In the genomic region with DNA sequence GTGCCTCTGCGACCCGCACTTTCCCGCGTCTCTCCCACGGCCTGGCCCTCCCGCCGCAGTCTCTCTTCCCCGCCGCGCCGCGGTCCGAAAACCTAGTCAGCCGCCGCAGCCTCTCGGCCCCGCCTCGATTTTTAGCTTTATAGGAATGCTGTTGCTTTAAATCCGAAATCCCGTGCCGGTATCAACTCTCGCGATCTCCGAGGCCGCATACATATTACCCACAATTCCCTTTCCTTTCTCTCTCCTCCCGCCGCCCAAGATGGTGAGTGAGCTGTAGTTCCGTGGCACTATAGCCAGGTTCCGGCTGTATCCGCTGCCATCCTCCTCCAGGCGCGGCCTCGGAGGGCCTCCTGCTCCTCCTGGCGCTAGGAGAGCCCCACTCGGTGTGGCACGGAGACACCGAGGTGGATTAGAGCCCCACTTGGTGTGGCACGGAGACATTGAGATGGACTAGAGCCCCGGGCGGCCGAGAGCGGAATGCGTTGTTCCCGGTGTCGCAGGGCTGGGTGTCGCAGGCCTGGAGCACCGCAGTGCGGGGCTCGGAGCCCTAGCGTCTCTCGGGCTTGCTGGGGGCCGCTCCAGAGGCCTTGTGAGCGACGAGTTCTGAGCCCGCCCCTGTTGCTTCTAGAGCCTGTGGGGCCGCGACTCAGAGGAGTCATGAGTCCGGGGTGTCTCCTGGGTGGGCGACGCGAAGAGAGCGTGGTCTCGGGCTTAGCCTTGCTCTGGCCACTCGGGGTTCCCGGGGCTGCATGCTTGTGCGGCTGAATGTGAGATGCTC, we compare ENCODE assay signal across 8 cellular contexts. TPM values are rescaled to one million over a fixed set of nuclear protein-coding genes. Genes with fewer than 3 reads are reported as not detected.
A peak's percentile ranks its signal among the peaks of the same experiment; 100 is the strongest.
DNase-seq lines count a peak whose midpoint lies in the region; ATAC-seq and TF ChIP-seq lines count a peak whose summit lies in the region.

Gene MED22, minus strand, starts transcription at position 147 of the 778 bp plus-strand sequence. CDS start 1,469 bp downstream, outside the sequence.
Gene RPL7A, plus strand, starts transcription at position 234 of the 778 bp plus-strand sequence. Its CDS starts 26 bp downstream, at position 260.

- H3K9ac ChIP-seq in IMR-90 (ENCODE audit: low read depth, low read length), result peak within 1 kb of the TSS; percentile 96

- H3K4me1 ChIP-seq in IMR-90 (ENCODE audit: control insufficient read depth, insufficient read depth, low read length) (peaks cover 16% of the 10 kb centered on the region), OCI-LY7 (ENCODE audit: insufficient read depth, low read length, poor library complexity, severe bottlenecking) (peaks cover 35% of the 10 kb centered on the region), mononuclear cell (ENCODE audit: insufficient read depth, low read length) (peaks cover 27% of the 10 kb centered on the region)

- H3K4me3 ChIP-seq in IMR-90 (ENCODE audit: insufficient read depth, low read depth, low read length), result peak within 1 kb of the TSS; percentile 74
- peak within 1 kb of the TSS; percentile 99 for H3K4me3 ChIP-seq in OCI-LY7 (ENCODE audit: low read depth, low read length, poor library complexity, severe bottlenecking)
- peak within 1 kb of the TSS; percentile 99 for H3K4me3 ChIP-seq in mononuclear cell (ENCODE audit: low read length)

- peak within 1 kb of the TSS; percentile 80 for H3K14ac ChIP-seq in IMR-90 (replicated peaks; ENCODE audit: low read depth, low read length)

- peak; percentile 94 for DNase-seq in COR-L47 (lab: John Stamatoyannopoulos, UW)
- DNase-seq in IMR-90, result peak; percentile 96
- DNase-seq in OCI-LY7 (ENCODE audit: low spot score), result peak; percentile 96
- DNase-seq in activated T-cell treated with anti-CD3 and anti-CD28 coated beads for 1 hour (ENCODE audit: low read depth), result peak; percentile 83
- DNase-seq in epidermal melanocyte (ENCODE audit: insufficient read length, low spot score), result peak; percentile 98
- peak; percentile 80 to 89 for DNase-seq in stimulated activated CD8-positive, alpha-beta memory T cell treated with anti-CD3 and anti-CD28 coated beads, Interleukin-2, amount 100 ng/mL, for 48 hours (ENCODE audit: low read depth in 2 of 2)

- H3K4me2 ChIP-seq in IMR-90 (ENCODE audit: low read depth, low read length), result peak within 1 kb of the TSS; percentile 100
- peak within 1 kb of the TSS; percentile 99 for H3K4me2 ChIP-seq in OCI-LY7 (ENCODE audit: low read length)

- H4K20me1 ChIP-seq in IMR-90 (ENCODE audit: insufficient read depth, low read length) (peaks cover 57% of the 10 kb centered on the region), OCI-LY7 (ENCODE audit: insufficient read depth, low read length) (peaks cover 17% of the 10 kb centered on the region)

- no peak within 1 kb of the TSS for H2BK20ac ChIP-seq in IMR-90 (ENCODE audit: low read depth, low read length)

- H3K4ac ChIP-seq in IMR-90 (ENCODE audit: low read depth, low read length), result peak within 1 kb of the TSS; percentile 92

- H3K27ac ChIP-seq in IMR-90 (ENCODE audit: insufficient read depth, low read length) (peak within 1 kb of the TSS; percentile 94), OCI-LY7 (ENCODE audit: low read depth, low read length, poor library complexity, severe bottlenecking) (peak within 1 kb of the TSS; percentile 87)

- peaks cover 50% of the 10 kb centered on the region for H3K79me2 ChIP-seq in OCI-LY7 (ENCODE audit: insufficient read depth, low read depth, low read length)

- CTCF ChIA-PET in IMR-90 (lab: Yijun Ruan, JAX), result interaction anchor here (0.6 kb wide), 1 partner anchor 995 kb away, joined by 5 read pairs; no protein-coding TSS in a partner anchor
- CTCF ChIA-PET in OCI-LY7 (lab: Charles Lee; ENCODE audit: unreplicated experiment), result no interaction called here

- TF ChIP-seq CTCF in IMR-90 (conservative IDR thresholded peaks at IDR 0.05; ENCODE audit: low read depth, low read length), result no peak
- no peak for TF ChIP-seq CTCF in OCI-LY7 (conservative IDR thresholded peaks at IDR 0.05; ENCODE audit: low read length)

- POLR2A ChIA-PET in IMR-90 (lab: Charles Lee; ENCODE audit: unreplicated experiment), result interaction anchor here (0.6 to 1.1 kb wide), 2 partner anchors 9 to 18 kb away, joined by 3 to 6 read pairs; no protein-coding TSS in a partner anchor
- POLR2A ChIA-PET in OCI-LY7 (lab: Charles Lee), result interaction anchor here (0.6 to 0.7 kb wide), 2 partner anchors 13 to 786 kb away, joined by 3 to 4 read pairs; no protein-coding TSS in a partner anchor

- H2AFZ ChIP-seq in IMR-90 (replicated peaks; ENCODE audit: low read length, poor library complexity), result peak within 1 kb of the TSS; percentile 84
- peak within 1 kb of the TSS; percentile 33; the same call in 1 of the 2 replicates for H2AFZ ChIP-seq in OCI-LY7 (ENCODE audit: low read length)

- H2BK5ac ChIP-seq in IMR-90 (ENCODE audit: low read depth, low read length, poor library complexity, severe bottlenecking), result peak within 1 kb of the TSS; percentile 97

- dilution Hi-C loops in IMR-90 (cut with HindIII; ENCODE audit: low sequenced_read_pairs, unreplicated experiment), result no loop called here

- BruUV-seq in IMR-90 (replicated peaks; lab: Mats Ljungman, UMichigan), result no TSS peak
- BruUV-seq in OCI-LY7 (replicated peaks; lab: Mats Ljungman, UMichigan), result no TSS peak

- peak within 1 kb of the TSS; percentile 81 for H4K91ac ChIP-seq in IMR-90 (ENCODE audit: insufficient read depth, low read depth, low read length)

- 0% methylated on average over 21 of the region's 66 CpGs; no CpG with 5 or more reads in 1 of the 2 experiments for WGBS in IMR-90 (ENCODE audit: extremely low coverage in 2 of 2, insufficient read length in 1 of 2), 2 experiments

- ATAC-seq in GM21423 (IDR thresholded peaks at IDR 0.05; ENCODE audit: unreplicated experiment) (peak; percentile 73), IMR-90 (ENCODE audit: low read depth) (peak; percentile 69)

- peaks cover 6% of the 10 kb centered on the region; the same call in 1 of the 2 replicates for H3K9me1 ChIP-seq in IMR-90 (ENCODE audit: insufficient read depth, low read length)

- H2BK15ac ChIP-seq in IMR-90 (ENCODE audit: low read depth, low read length), result no peak within 1 kb of the TSS

- in situ Hi-C loops in IMR-90 (cut with MboI; ENCODE audit: low sequenced_read_pairs), result no loop called here

- peak within 1 kb of the TSS; percentile 29 to 85; a peak in 3 of 4 replicates for H4K8ac ChIP-seq in IMR-90 (ENCODE audit: low read depth in 2 of 2, low read length in 2 of 2)

- H2BK120ac ChIP-seq in IMR-90 (ENCODE audit: low read depth, low read length), result peak within 1 kb of the TSS; percentile 36; the same call in 1 of the 2 replicates

- H3K9me2 ChIP-seq in OCI-LY7 (ENCODE audit: insufficient read depth, low read length), result no peaks in the 10 kb centered on the region

- TF ChIP-seq POLR2A in IMR-90 (IDR thresholded peaks at IDR 0.05; ENCODE audit: low read depth, low read length), result peak; percentile 99

- peak within 1 kb of the TSS; percentile 68 for H3K56ac ChIP-seq in IMR-90 (ENCODE audit: extremely low read depth, insufficient read depth, low read length)

- H3K36me3 ChIP-seq in IMR-90 (ENCODE audit: control insufficient read depth, insufficient read depth, low read length), result peaks cover 66% of the 10 kb centered on the region
- H3K36me3 ChIP-seq in OCI-LY7 (ENCODE audit: insufficient read depth, low read length), result peaks cover 84% of the 10 kb centered on the region

- intact Hi-C loops in IMR-90 (cut with micrococcal nuclease) (no loop called here), OCI-LY7 (cut with micrococcal nuclease; ENCODE audit: unreplicated experiment) (loop anchor here (2.0 to 5.0 kb wide), 2 partner anchors 69 to 139 kb away; partner anchors contain the start of gene REXO4)

- H3K18ac ChIP-seq in IMR-90 (ENCODE audit: low read depth, low read length), result peak within 1 kb of the TSS; percentile 66

- H3K9me3 ChIP-seq in IMR-90 (ENCODE audit: control insufficient read depth, insufficient read depth, low read length) (no peaks in the 10 kb centered on the region), OCI-LY7 (ENCODE audit: low read length) (no peaks in the 10 kb centered on the region), mononuclear cell (ENCODE audit: low read depth, low read length) (no peaks in the 10 kb centered on the region)

- no peak for TF ChIP-seq RAD21 in IMR-90 (IDR thresholded peaks at IDR 0.05; ENCODE audit: low read length)

- H2AK9ac ChIP-seq in IMR-90 (replicated peaks; ENCODE audit: low read depth, low read length, poor library complexity), result peak within 1 kb of the TSS; percentile 99

- H4K5ac ChIP-seq in IMR-90 (ENCODE audit: low read depth, low read length), result peak within 1 kb of the TSS; percentile 62

- H3K27me3 ChIP-seq in IMR-90 (ENCODE audit: control insufficient read depth, insufficient read depth, low read length) (no peaks in the 10 kb centered on the region), mononuclear cell (ENCODE audit: insufficient read depth, low read length) (no peaks in the 10 kb centered on the region)

- peak within 1 kb of the TSS; percentile 91 for H3K23ac ChIP-seq in IMR-90 (ENCODE audit: low read depth, low read length)

- H3K79me1 ChIP-seq in IMR-90 (ENCODE audit: low read depth in 1 of 2, low read length in 2 of 2), result peaks cover 25 to 72% of the 10 kb centered on the region in 2 experiments

- H2AK5ac ChIP-seq in IMR-90 (ENCODE audit: low read depth, low read length), result peak within 1 kb of the TSS; percentile 93

TF ChIP-seq in IMR-90, 13 proteins besides CTCF, POLR2A, EP300 and RAD21 (continues in another document):
- TF ChIP-seq SMC3 (IDR thresholded peaks at IDR 0.05; ENCODE audit: low read depth, low read length), result no peak
- TF ChIP-seq FOS (IDR thresholded peaks at IDR 0.05; ENCODE audit: low read depth, low read length), result no peak
- no peak for TF ChIP-seq RFX5 (IDR thresholded peaks at IDR 0.05; ENCODE audit: low read depth, low read length)
- 0 out of 2 replicates have a peak, but pooled peaks have one; percentile 69 for TF ChIP-seq CHD1 (IDR thresholded peaks at IDR 0.05; ENCODE audit: low read depth, low read length)
- TF ChIP-seq MXI1 (IDR thresholded peaks at IDR 0.05; ENCODE audit: borderline replicate concordance, low read depth, low read length), result peak; percentile 38; the same call in 1 of the 2 replicates
- peak; percentile 9; the same call in 1 of the 2 replicates for TF ChIP-seq BHLHE40 (IDR thresholded peaks at IDR 0.05; ENCODE audit: low read depth, low read length)

RNA-seq across cellular contexts. Expression of gene MED22, which starts in this region (rescaled TPM):
- total RNA-seq in IMR-90 (2012; rRNA removed), result 6.9 and 7.9 TPM in 2 replicates
- 28.3 and 32.9 TPM in 2 replicates for polyA plus RNA-seq in IMR-90 (2012; rRNA removed)
- 24.5 and 25.4 TPM in 2 replicates for polyA plus RNA-seq in IMR-90 (2012; cell fraction: cytosol; rRNA removed)
- polyA plus RNA-seq in IMR-90 (2012; cell fraction: nucleus; rRNA removed; ENCODE audit: low replicate concordance), result 49.7 and 75.3 TPM in 2 replicates
- 39.6 and 62.1 TPM in 2 replicates for total RNA-seq in OCI-LY7 (2014; rRNA removed; shearing (Covaris generic))
- 48.7 and 52.0 TPM in 2 replicates for total RNA-seq in OCI-LY7 (2022)
- total RNA-seq in mononuclear cell, result 11.4 TPM

RNA-seq across cellular contexts. Expression of gene RPL7A, which starts in this region (rescaled TPM):
- total RNA-seq in IMR-90 (2012; rRNA removed) (3,220 TPM in 2 replicates), OCI-LY7 (2022) (2,867 and 2,915 TPM in 2 replicates), mononuclear cell (2,463 TPM)
- polyA plus RNA-seq in IMR-90 (2012; rRNA removed), result 4,034 and 4,096 TPM in 2 replicates
- 2,804 and 4,707 TPM in 2 replicates for polyA plus RNA-seq in IMR-90 (2012; cell fraction: cytosol; rRNA removed)
- 1,074 and 2,046 TPM in 2 replicates for polyA plus RNA-seq in IMR-90 (2012; cell fraction: nucleus; rRNA removed; ENCODE audit: low replicate concordance)
- total RNA-seq in OCI-LY7 (2014; rRNA removed; shearing (Covaris generic)), result 2,961 and 2,981 TPM in 2 replicates

Comparison
In these comparisons a context has a peak if more than half of its experiments do, and no peak if none do; other contexts are left out.
1. Peak in every context shown above with its lines: DNase-seq, ATAC-seq, H3K4me3 ChIP-seq and H3K27ac ChIP-seq.